ENCODE assay signal across 13 cellular contexts in the genomic region with DNA sequence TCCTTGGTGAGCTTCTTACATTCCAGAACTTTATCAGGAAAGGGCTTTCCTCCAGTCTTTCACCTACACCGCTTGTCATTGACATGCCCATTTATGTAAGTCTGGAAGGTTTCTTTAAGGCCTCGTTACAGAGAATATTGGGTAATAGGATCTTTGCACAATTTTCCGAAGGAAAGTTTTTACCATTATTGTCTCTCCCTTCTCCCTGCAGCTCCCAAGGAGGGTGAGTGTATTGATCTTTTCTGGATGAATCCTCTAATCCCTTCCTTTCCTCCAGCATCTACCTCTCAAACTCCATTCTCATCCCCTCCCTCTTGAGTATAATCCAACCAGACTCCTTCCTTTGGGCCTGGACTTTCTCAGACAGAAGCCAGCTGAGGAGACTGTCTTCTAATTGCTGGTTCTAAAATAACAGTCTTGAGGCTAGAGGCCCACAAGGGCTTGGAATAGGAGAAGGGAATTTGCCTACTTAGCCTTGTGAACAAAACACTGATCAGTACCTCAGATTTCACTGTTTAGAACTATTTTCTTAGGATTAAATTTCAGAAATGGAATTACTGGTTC. TPM values are rescaled to one million over a fixed set of nuclear protein-coding genes. Genes with fewer than 3 reads are reported as not detected.
A peak's percentile ranks its signal among the peaks of the same experiment; 100 is the strongest.
DNase-seq lines count a peak whose midpoint lies in the region; ATAC-seq, FAIRE-seq and TF ChIP-seq lines count a peak whose summit lies in the region.
"Had no signal": no experiment of that assay in that cellular context is flagged by ENCODE, and none has a peak within 500 bp of the region (broad histone marks: within the 10 kb centered on the region; RNA-seq: fewer than 3 reads in every experiment).

No MANE protein-coding gene starts in this region.

- no peak for TF ChIP-seq EP300 in K562 (IDR thresholded peaks at IDR 0.05; ENCODE audit: low read length)

- WGBS in K562 (ENCODE audit: insufficient coverage, low coverage, missing lambda C conversion rate) = 71% methylated on average over 3 of the region's 3 CpGs

- in situ Hi-C loops in K562 (cut with MboI) = no loop called here

- H3K27ac ChIP-seq in cardiac muscle cell (peak overlapping the region; percentile 92), K562 (ENCODE audit: extremely low read depth, low read depth, low read length) (no peak overlapping the region), muscle layer of colon (ENCODE audit: low read depth, low read length) (peak overlapping the region; percentile 44), vagina (peak overlapping the region; percentile 12)
- H3K27ac ChIP-seq: epithelial cell of prostate had no signal

- peak; percentile 11 for FAIRE-seq in K562 (lab: Jason Lieb, UNC)

- BruUV-seq in K562 (replicated peaks; lab: Mats Ljungman, UMichigan) = no TSS peak

- no peaks in the 10 kb centered on the region for H3K36me3 ChIP-seq in cardiac muscle cell
- H3K36me3 ChIP-seq in K562 (ENCODE audit: control insufficient read depth, insufficient read depth, low read length) = no peaks in the 10 kb centered on the region
- H3K36me3 ChIP-seq in muscle layer of colon (ENCODE audit: insufficient read depth, low read length) = no peaks in the 10 kb centered on the region
- peaks cover 0 to 5% of the 10 kb centered on the region in 2 donors for H3K36me3 ChIP-seq in vagina

- no peak for ATAC-seq in Right ventricle myocardium inferior
- no peak for ATAC-seq in K562
- ATAC-seq: left colon; stimulated activated naive CD8-positive, alpha-beta T cell treated with anti-CD3 and anti-CD28 coated beads, Interleukin-15, Interleukin-2, amounts not matched to agents 100 U/mL and 50 U/mL, for 24 hours had no signal

- no peak overlapping the region for H3K4me2 ChIP-seq in K562 (ENCODE audit: insufficient read depth, low read length)

- peaks cover 97% of the 10 kb centered on the region for H3K79me2 ChIP-seq in K562 (ENCODE audit: control insufficient read depth, insufficient read depth, low read length)

- H3K9me3 ChIP-seq in cardiac muscle cell (ENCODE audit: low read depth) (no peaks in the 10 kb centered on the region), K562 (replicated peaks; ENCODE audit: control insufficient read depth, insufficient read depth, low read depth, low read length) (no peaks in the 10 kb centered on the region), muscle layer of colon (ENCODE audit: low read length) (no peaks in the 10 kb centered on the region), vagina (no peaks in the 10 kb centered on the region)

- H3K4me3 ChIP-seq in cardiac muscle cell (no peak overlapping the region), K562 (no peak overlapping the region), muscle layer of colon (ENCODE audit: low read depth in 1 of 2, low read length in 2 of 2) (no peak overlapping the region), vagina (no peak overlapping the region)

- POLR2A ChIA-PET in K562 (lab: Yijun Ruan, JAX) = interaction anchor here (1.5 kb wide), 1 partner anchor 17 kb away, joined by 4 read pairs; no protein-coding TSS in a partner anchor

- H4K20me1 ChIP-seq in K562 (replicated peaks; ENCODE audit: control insufficient read depth, insufficient read depth, low read length) = peaks cover 5% of the 10 kb centered on the region; the same call in 1 of the 2 replicates

- TF ChIP-seq CTCF in cardiac muscle cell (IDR thresholded peaks at IDR 0.05; ENCODE audit: low read depth, low read length) = no peak
- TF ChIP-seq CTCF in K562 (IDR thresholded peaks at IDR 0.05 in 2 of 3, conservative IDR thresholded peaks at IDR 0.05 in 1 of 3; ENCODE audit: insufficient read depth in 2 of 3, low read depth in 1 of 3, low read length in 3 of 3) = no peak
- TF ChIP-seq CTCF in vagina (IDR thresholded peaks at IDR 0.05) = no peak

- TF ChIP-seq POLR2A in K562 (conservative IDR thresholded peaks at IDR 0.05) = no peak
- TF ChIP-seq POLR2A in vagina (IDR thresholded peaks at IDR 0.05) = no peak
- TF ChIP-seq POLR2A in erythroblast (IDR thresholded peaks at IDR 0.05; ENCODE audit: low read length) = no peak

- no peak overlapping the region for H2AFZ ChIP-seq in K562 (ENCODE audit: low read depth, low read length)

- intact Hi-C loops in Right ventricle myocardium inferior (cut with DNase I) (no loop called here), K562 (cut with micrococcal nuclease) (no loop called here), vagina (cut with DNase I) (no loop called here)

- no peak for TF ChIP-seq RAD21 in K562 (CRISPR knock-in tag; conservative IDR thresholded peaks at IDR 0.05 in 1 of 2, IDR thresholded peaks at IDR 0.05 in 1 of 2)

- no peak overlapping the region for H3K9ac ChIP-seq in K562 (ENCODE audit: insufficient read depth in 1 of 2, low read depth in 2 of 2, low read length in 2 of 2)
- no peak overlapping the region for H3K9ac ChIP-seq in muscle layer of colon (ENCODE audit: low read length)

- H3K4me1 ChIP-seq in cardiac muscle cell (ENCODE audit: low read depth) = peaks cover 30% of the 10 kb centered on the region
- peaks cover 0 to 3% of the 10 kb centered on the region in 2 experiments; a peak in 2 of 5 replicates for H3K4me1 ChIP-seq in K562 (replicated peaks in 1 of 2; ENCODE audit: control insufficient read depth in 2 of 2, insufficient read depth in 2 of 2, low read length in 2 of 2)
- peaks cover 30% of the 10 kb centered on the region for H3K4me1 ChIP-seq in muscle layer of colon (ENCODE audit: insufficient read depth, low read length)
- peaks cover 84% of the 10 kb centered on the region for H3K4me1 ChIP-seq in vagina

- H3K9me1 ChIP-seq in K562 (ENCODE audit: control insufficient read depth, insufficient read depth, low read length) = no peaks in the 10 kb centered on the region

- peak; percentile 47 to 53 for DNase-seq in cardiac muscle cell (ENCODE audit: low read depth in 1 of 2, low spot score in 1 of 2)
- DNase-seq in Right ventricle myocardium inferior (ENCODE audit: missing footprints) = no peak
- no peak for DNase-seq in K562 (ENCODE audit: extremely low read depth in 1 of 4, low spot score in 3 of 4)
- no peak for DNase-seq in vagina (ENCODE audit: extremely low spot score in 2 of 2)
- no peak for DNase-seq in activated gamma-delta T cell (lab: John Stamatoyannopoulos, UW)
- DNase-seq in stimulated activated CD4-positive, alpha-beta T cell treated with anti-CD3 and anti-CD28 coated beads, Interleukin-2, amount 100 ng/mL, for 24 hours = no peak
- no peak for DNase-seq in erythroblast (lab: John Stamatoyannopoulos, UW)
- DNase-seq: activated gamma-delta T cell treated with Interleukin-2 at 50 U/mL for 16 hours; left colon; NK-92 treated with Interleukin-12 subunit alpha and Interleukin-12 subunit beta, amount 100 ng/mL, for 24 hours; stimulated activated naive CD8-positive, alpha-beta T cell treated with anti-CD3 and anti-CD28 coated beads, Interleukin-15, Interleukin-2, amounts not matched to agents 100 U/mL and 50 U/mL, for 24 hours had no signal

- H3K27me3 ChIP-seq in cardiac muscle cell = no peaks in the 10 kb centered on the region
- no peaks in the 10 kb centered on the region for H3K27me3 ChIP-seq in K562 (ENCODE audit: control insufficient read depth in 2 of 2, insufficient read depth in 2 of 2, low read length in 2 of 2)
- no peaks in the 10 kb centered on the region for H3K27me3 ChIP-seq in muscle layer of colon (ENCODE audit: control insufficient read depth in 1 of 2, insufficient read depth in 2 of 2, low read length in 2 of 2)
- no peaks in the 10 kb centered on the region for H3K27me3 ChIP-seq in vagina

- CTCF ChIA-PET in K562 (lab: Yijun Ruan, JAX; ENCODE audit: low intra/inter-chr PET ratio) = no interaction called here

TF ChIP-seq in K562, 482 proteins besides CTCF, POLR2A, EP300 and RAD21 (continues in another document):
- TF ChIP-seq ZNF384 (IDR thresholded peaks at IDR 0.05; ENCODE audit: low read depth, low read length) = no peak
- TF ChIP-seq CXXC5 (CRISPR knock-in tag; IDR thresholded peaks at IDR 0.05) = no peak
- TF ChIP-seq CC2D1A (IDR thresholded peaks at IDR 0.05) = no peak
- TF ChIP-seq, protein P1, sequence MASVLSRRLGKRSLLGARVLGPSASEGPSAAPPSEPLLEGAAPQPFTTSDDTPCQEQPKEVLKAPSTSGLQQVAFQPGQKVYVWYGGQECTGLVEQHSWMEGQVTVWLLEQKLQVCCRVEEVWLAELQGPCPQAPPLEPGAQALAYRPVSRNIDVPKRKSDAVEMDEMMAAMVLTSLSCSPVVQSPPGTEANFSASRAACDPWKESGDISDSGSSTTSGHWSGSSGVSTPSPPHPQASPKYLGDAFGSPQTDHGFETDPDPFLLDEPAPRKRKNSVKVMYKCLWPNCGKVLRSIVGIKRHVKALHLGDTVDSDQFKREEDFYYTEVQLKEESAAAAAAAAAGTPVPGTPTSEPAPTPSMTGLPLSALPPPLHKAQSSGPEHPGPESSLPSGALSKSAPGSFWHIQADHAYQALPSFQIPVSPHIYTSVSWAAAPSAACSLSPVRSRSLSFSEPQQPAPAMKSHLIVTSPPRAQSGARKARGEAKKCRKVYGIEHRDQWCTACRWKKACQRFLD (CRISPR knock-in tag; IDR thresholded peaks at IDR 0.05) = no peak
- TF ChIP-seq SAFB (IDR thresholded peaks at IDR 0.05; ENCODE audit: borderline replicate concordance, low read depth, low read length) = no peak
- TF ChIP-seq FOXA1 (IDR thresholded peaks at IDR 0.05; ENCODE audit: borderline replicate concordance) = no peak
- no peak for TF ChIP-seq YBX1 (IDR thresholded peaks at IDR 0.05)
- TF ChIP-seq U2AF1 (optimal IDR thresholded peaks at IDR 0.05; ENCODE audit: low read depth, low read length) = no peak
- TF ChIP-seq ARHGAP35 (IDR thresholded peaks at IDR 0.05; ENCODE audit: partially characterized antibody) = no peak

RNA-seq across cellular contexts. Expression of a gene that starts 21.8 kb away (rescaled TPM):
- total RNA-seq in cardiac muscle cell = 74.0 and 145 TPM in 2 replicates
- 110 and 150 TPM in 2 replicates for polyA plus RNA-seq in cardiac muscle cell
- 284 TPM for total RNA-seq in Right ventricle myocardium inferior
- total RNA-seq in K562 (2011; cell fraction: chromatin; rRNA removed; ENCODE audit: low replicate concordance) = 107 and 268 TPM in 2 replicates
- 59.2 and 97.8 TPM in 2 replicates for total RNA-seq in K562 (2011; cell fraction: nucleolus; rRNA removed)
- total RNA-seq in K562 (2011; cell fraction: nucleoplasm; rRNA removed) = 150 and 213 TPM in 2 replicates
- total RNA-seq in K562 (2014; rRNA removed) = 21.4 and 24.7 TPM in 2 replicates
- 32.5 and 33.3 TPM in 2 replicates for total RNA-seq in K562 (2014; rRNA removed; fragmentation: Illumina TruSeq; extraction: Trizol)
- total RNA-seq in K562 (2015; rRNA removed; fragmentation: Illumina TruSeq; extraction: Trizol) = 32.0 and 37.2 TPM in 2 replicates
- total RNA-seq in K562 (2021) = 59.1 and 73.9 TPM in 2 replicates
- polyA plus RNA-seq in K562 (2011; rRNA removed) = 30.8 and 31.0 TPM in 2 replicates
- 46.3 and 55.3 TPM in 2 replicates for polyA plus RNA-seq in K562 (2011; cell fraction: cytosol; rRNA removed)
- 48.7 and 67.8 TPM in 2 replicates for polyA plus RNA-seq in K562 (2011; cell fraction: nucleus; rRNA removed)
- 48.1 and 51.9 TPM in 2 replicates for polyA plus RNA-seq in K562 (2012)
- polyA plus RNA-seq in K562 (2014; fragmentation: Illumina TruSeq; extraction: Trizol) = 62.6 and 66.0 TPM in 2 replicates
- 10 to 100 TPM in 1 of 2 experiments, 1 to 10 TPM in 1; 4.3 to 13.2 TPM for polyA plus RNA-seq in K562 (2014; fragmentation: Nextera tagmentation; extraction: Ambion mirVana)
- polyA plus RNA-seq in K562 (2014; rRNA removed) = 27.2 and 30.8 TPM in 2 replicates
- 109 and 110 TPM in 2 replicates for polyA minus RNA-seq in K562 (2011; rRNA and poly(A)+ RNA removed)
- 116 and 128 TPM in 2 replicates for polyA minus RNA-seq in K562 (2011; cell fraction: cytosol; rRNA and poly(A)+ RNA removed)
- polyA minus RNA-seq in K562 (2011; cell fraction: nucleus; rRNA and poly(A)+ RNA removed) = 73.6 and 96.6 TPM in 2 replicates
- 366 TPM for total RNA-seq in vagina

Comparison
In these comparisons a context has a peak if more than half of its experiments do, and no peak if none do; other contexts are left out.
1. DNase-seq: peak in cardiac muscle cell (2 of 2); none in Right ventricle myocardium inferior (single experiment), K562 (0 of 4), vagina (0 of 2), activated gamma-delta T cell (single experiment), stimulated activated CD4-positive, alpha-beta T cell treated with anti-CD3 and anti-CD28 coated beads, Interleukin-2, amount 100 ng/mL, for 24 hours (0 of 2) and erythroblast (0 of 2).